ENCODE assay signal across 20 cellular contexts in genomic region chr5:172791291-172791690, GRCh38. TPM values are rescaled to one million over a fixed set of nuclear protein-coding genes. Genes with fewer than 3 reads are reported as not detected.
DNase-seq lines count a peak whose midpoint lies in the region; ATAC-seq, FAIRE-seq and TF ChIP-seq lines count a peak whose summit lies in the region.
"Had no signal": no experiment of that assay in that cellular context is flagged by ENCODE, and none has a peak within 500 bp of the region (broad histone marks: within the 10 kb centered on the region; RNA-seq: fewer than 3 reads in every experiment).

No MANE protein-coding gene starts in this region.

- no peak overlapping the region for H2BK120ac ChIP-seq in H1 (replicated peaks; ENCODE audit: low read depth, low read length)

- no peak overlapping the region for H4K5ac ChIP-seq in H1 (ENCODE audit: insufficient read length, low read depth, low read length)

- no peaks in the 10 kb centered on the region for H3K36me3 Mint-ChIP-seq in activated T-helper 1 cell treated with anti-CD3 and anti-CD28 coated beads, Interleukin-12 subunit alpha, Interleukin-12 subunit beta, Interleukin-2, Interleukin-4 antibody, amounts not matched to agents 30 ng/mL and 10 ng/mL and 1 ng/mL, durations not matched to agents 14 hours and 24 hours and 36 hours (ENCODE audit: low read depth)

- H3K27ac ChIP-seq in H1 (ENCODE audit: low read depth, low read length) (no peak overlapping the region), parathyroid adenoma (no peak overlapping the region), uterus (peak overlapping the region; percentile 92 to 97)
- H3K27ac ChIP-seq: pancreas had no signal

- H3K4me3 ChIP-seq in MG63 (no peak overlapping the region), H1 (ENCODE audit: extremely low read depth in 1 of 4, insufficient read depth in 2 of 4, low read depth in 3 of 4, low read length in 4 of 4) (no peak overlapping the region), parathyroid adenoma (ENCODE audit: low read depth, low read length) (no peak overlapping the region), uterus (no peak overlapping the region)
- H3K4me3 ChIP-seq: pancreas had no signal

- H3K4me1 ChIP-seq in H1 (replicated peaks in 1 of 4; ENCODE audit: control insufficient read depth in 3 of 4, insufficient read depth in 4 of 4, low read length in 3 of 4) (peaks cover 0 to 3% (median 0%) of the 10 kb centered on the region in 4 experiments; a peak in 4 of 7 replicates), parathyroid adenoma (peaks cover 9% of the 10 kb centered on the region), uterus (peaks cover 17 to 22% of the 10 kb centered on the region in 2 donors)
- H3K4me1 ChIP-seq: BE2C had no signal

- TF ChIP-seq RAD21 in H1 (IDR thresholded peaks at IDR 0.05 in 1 of 2, conservative IDR thresholded peaks at IDR 0.05 in 1 of 2; ENCODE audit: low read depth in 2 of 2, low read length in 2 of 2): no peak

- H3K23ac ChIP-seq in H1 (ENCODE audit: insufficient read length): no peak overlapping the region

- no peak overlapping the region for H3K27ac Mint-ChIP-seq in activated T-helper 1 cell treated with anti-CD3 and anti-CD28 coated beads, Interleukin-12 subunit alpha, Interleukin-12 subunit beta, Interleukin-2, Interleukin-4 antibody, amounts not matched to agents 30 ng/mL and 10 ng/mL and 1 ng/mL, durations not matched to agents 14 hours and 24 hours and 36 hours

- CTCF ChIA-PET in H1 (lab: Charles Lee; ENCODE audit: partially characterized antibody): interaction anchor here (0.8 to 1.7 kb wide), 5 partner anchors 9 to 78 kb away, joined by 3 to 6 read pairs (median 3); no protein-coding TSS in a partner anchor

- no peak overlapping the region for H2AK5ac ChIP-seq in H1 (ENCODE audit: low read depth, low read length)

- H3K9me3 ChIP-seq in MG63 (no peaks in the 10 kb centered on the region), H1 (ENCODE audit: insufficient read depth in 2 of 2, low read depth in 1 of 2, low read length in 1 of 2) (no peaks in the 10 kb centered on the region), parathyroid adenoma (ENCODE audit: control insufficient read depth, low read length) (no peaks in the 10 kb centered on the region), uterus (no peaks in the 10 kb centered on the region)
- H3K9me3 ChIP-seq: BE2C, pancreas had no signal

- no peaks in the 10 kb centered on the region for H3K36me3 ChIP-seq in MG63
- H3K36me3 ChIP-seq in H1 (ENCODE audit: control insufficient read depth in 2 of 4, insufficient read depth in 4 of 4, low read length in 3 of 4): no peaks in the 10 kb centered on the region
- H3K36me3 ChIP-seq in parathyroid adenoma (ENCODE audit: control insufficient read depth, insufficient read depth, low read length): no peaks in the 10 kb centered on the region
- no peaks in the 10 kb centered on the region for H3K36me3 ChIP-seq in uterus
- H3K36me3 ChIP-seq: BE2C, pancreas had no signal

- H3K23me2 ChIP-seq in H1 (ENCODE audit: low read depth, low read length): no peaks in the 10 kb centered on the region

- H2BK20ac ChIP-seq in H1 (ENCODE audit: low read length): no peak overlapping the region

- no peaks in the 10 kb centered on the region for H3K9me3 Mint-ChIP-seq in activated T-helper 1 cell treated with anti-CD3 and anti-CD28 coated beads, Interleukin-12 subunit alpha, Interleukin-12 subunit beta, Interleukin-2, Interleukin-4 antibody, amounts not matched to agents 30 ng/mL and 10 ng/mL and 1 ng/mL, durations not matched to agents 14 hours and 24 hours and 36 hours
- H3K9me3 Mint-ChIP-seq: central memory CD8-positive, alpha-beta T cell had no signal

- no peak overlapping the region for H3K56ac ChIP-seq in H1 (replicated peaks; ENCODE audit: insufficient read length, low read depth, low read length)

- no peaks in the 10 kb centered on the region for H4K20me1 ChIP-seq in H1 (replicated peaks in 1 of 2; ENCODE audit: control insufficient read depth in 1 of 2, insufficient read depth in 2 of 2, low read length in 2 of 2)

- no peak overlapping the region for H2AFZ ChIP-seq in H1 (ENCODE audit: low read length)
- peak overlapping the region; percentile 53 for H2AFZ ChIP-seq in parathyroid adenoma

- no peak for TF ChIP-seq POLR2A in H1 (IDR thresholded peaks at IDR 0.05; ENCODE audit: control extremely low read depth in 1 of 2, low read depth in 2 of 2, low read length in 2 of 2)
- TF ChIP-seq POLR2A in uterus (IDR thresholded peaks at IDR 0.05): no peak

- WGBS in H1 (ENCODE audit: extremely low coverage in 1 of 2, insufficient coverage in 1 of 2, insufficient read length in 1 of 2, insufficient replicate concordance in 2 of 2, low coverage in 1 of 2, low lambda C conversion rate in 2 of 2, missing lambda C conversion rate in 1 of 2), 2 experiments: 85% methylated on average over 5 of the region's 6 CpGs; no CpG with 5 or more reads in 1 of the 2 experiments

- H3K27me3 ChIP-seq in MG63: no peaks in the 10 kb centered on the region
- peaks cover 0 to 2% (median 0%) of the 10 kb centered on the region in 4 experiments; a peak in 1 of 7 replicates for H3K27me3 ChIP-seq in H1 (replicated peaks in 1 of 4; ENCODE audit: control insufficient read depth in 3 of 4, extremely low read depth in 1 of 4, insufficient read depth in 3 of 4, low read length in 3 of 4)
- no peaks in the 10 kb centered on the region for H3K27me3 ChIP-seq in parathyroid adenoma (ENCODE audit: control insufficient read depth, insufficient read depth, low read length)
- no peaks in the 10 kb centered on the region for H3K27me3 ChIP-seq in uterus
- H3K27me3 ChIP-seq: BE2C, pancreas had no signal

- H3K79me2 ChIP-seq in H1 (ENCODE audit: control insufficient read depth in 1 of 2, insufficient read depth in 2 of 2, low read length in 2 of 2) (no peaks in the 10 kb centered on the region), parathyroid adenoma (no peaks in the 10 kb centered on the region)

- H3K4me2 ChIP-seq in H1 (ENCODE audit: insufficient read depth in 1 of 2, low read depth in 2 of 2, low read length in 2 of 2): no peak overlapping the region
- H3K4me2 ChIP-seq in parathyroid adenoma (ENCODE audit: low read length): no peak overlapping the region

- TF ChIP-seq CTCF in H1 (IDR thresholded peaks at IDR 0.05; ENCODE audit: control extremely low read depth in 1 of 3, insufficient read depth in 1 of 3, low read depth in 1 of 3, low read length in 3 of 3) (no peak), parathyroid adenoma (IDR thresholded peaks at IDR 0.05) (no peak), uterus (IDR thresholded peaks at IDR 0.05) (no peak)

- no peak overlapping the region for H2BK5ac ChIP-seq in H1 (ENCODE audit: low read depth, low read length)

- 0 out of 2 replicates have a peak overlapping the region, but pooled peaks have one; percentile 12 for H2BK15ac ChIP-seq in H1 (ENCODE audit: low read length)

- H3K4me1 Mint-ChIP-seq in activated T-helper 1 cell treated with anti-CD3 and anti-CD28 coated beads, Interleukin-12 subunit alpha, Interleukin-12 subunit beta, Interleukin-2, Interleukin-4 antibody, amounts not matched to agents 30 ng/mL and 10 ng/mL and 1 ng/mL, durations not matched to agents 14 hours and 24 hours and 36 hours (ENCODE audit: low read depth): no peaks in the 10 kb centered on the region
- H3K4me1 Mint-ChIP-seq: central memory CD8-positive, alpha-beta T cell had no signal

- DNase-seq in MG63: peak; percentile 75
- no peak for DNase-seq in H1 (ENCODE audit: low read depth in 1 of 2, low spot score in 2 of 2)
- no peak for DNase-seq in uterus
- no peak for DNase-seq in activated T-helper 1 cell treated with anti-CD3 and anti-CD28 coated beads, Interleukin-12 subunit alpha, Interleukin-12 subunit beta, Interleukin-2, Interleukin-4 antibody, amounts not matched to agents 30 ng/mL and 10 ng/mL and 1 ng/mL, durations not matched to agents 14 hours and 24 hours and 36 hours (ENCODE audit: low spot score)
- no peak for DNase-seq in iPS-NIHi7 (ENCODE audit: extremely low spot score)
- DNase-seq: activated CD4-positive, alpha-beta T cell treated with anti-CD3 and anti-CD28 coated beads, Interleukin-2, amount 50 U/mL, for 48 hours; activated naive CD4-positive, alpha-beta T cell treated with Interleukin-2 at 50 U/mL for 16 hours; activated T-cell treated with anti-CD3 and anti-CD28 coated beads for 4 hours; BE2C; effector memory CD4-positive, alpha-beta T cell; NCI-H1417; NCI-H2171; pancreas; SIG-M5; small intestine; stimulated activated CD4-positive, alpha-beta T cell treated with anti-CD3 and anti-CD28 coated beads, Interleukin-4, amount 100 ng/mL, for 4 hours; T-helper 1 cell had no signal

- POLR2A ChIA-PET in H1 (lab: Charles Lee; ENCODE audit: partially characterized antibody): interaction anchor here (5.3 kb wide), 1 partner anchor 21 kb away, joined by 36 read pairs; the partner anchor contains the start of gene DUSP1

- 0 out of 2 replicates have a peak overlapping the region, but pooled peaks have one; percentile 42 for H4K8ac ChIP-seq in H1 (ENCODE audit: extremely low read depth, insufficient read depth, low read length)

- no peak for ATAC-seq in GM21529 (IDR thresholded peaks at IDR 0.05; ENCODE audit: unreplicated experiment)
- ATAC-seq: pancreas had no signal

- TF ChIP-seq EP300 in H1 (IDR thresholded peaks at IDR 0.05; ENCODE audit: borderline replicate concordance in 1 of 2, low read depth in 2 of 2, low read length in 2 of 2): no peak

- no peak overlapping the region for H3K4ac ChIP-seq in H1 (replicated peaks; ENCODE audit: insufficient read length, low read depth, low read length)

- no peak overlapping the region for H3K14ac ChIP-seq in H1 (ENCODE audit: insufficient read length)

- H3K79me1 ChIP-seq in H1 (ENCODE audit: low read depth, low read length): no peaks in the 10 kb centered on the region

- H3K27me3 Mint-ChIP-seq in activated T-helper 1 cell treated with anti-CD3 and anti-CD28 coated beads, Interleukin-12 subunit alpha, Interleukin-12 subunit beta, Interleukin-2, Interleukin-4 antibody, amounts not matched to agents 30 ng/mL and 10 ng/mL and 1 ng/mL, durations not matched to agents 14 hours and 24 hours and 36 hours (ENCODE audit: insufficient read depth): no peaks in the 10 kb centered on the region
- H3K27me3 Mint-ChIP-seq: central memory CD8-positive, alpha-beta T cell had no signal

- H3K9ac ChIP-seq in H1 (replicated peaks in 1 of 4; ENCODE audit: extremely low read depth in 1 of 4, low read depth in 3 of 4, low read length in 3 of 4): no peak overlapping the region
- H3K9ac ChIP-seq in parathyroid adenoma: no peak overlapping the region

- no peak for FAIRE-seq in H1 (lab: Jason Lieb, UNC)
- FAIRE-seq: pancreas, small intestine had no signal

- H3K18ac ChIP-seq in H1 (ENCODE audit: extremely low read depth, low read length): no peak overlapping the region

- no peak overlapping the region for H2BK12ac ChIP-seq in H1 (ENCODE audit: low read depth, low read length)

- no peak overlapping the region for H3K4me3 Mint-ChIP-seq in activated T-helper 1 cell treated with anti-CD3 and anti-CD28 coated beads, Interleukin-12 subunit alpha, Interleukin-12 subunit beta, Interleukin-2, Interleukin-4 antibody, amounts not matched to agents 30 ng/mL and 10 ng/mL and 1 ng/mL, durations not matched to agents 14 hours and 24 hours and 36 hours
- H3K4me3 Mint-ChIP-seq: central memory CD8-positive, alpha-beta T cell had no signal

- no peak overlapping the region for H4K91ac ChIP-seq in H1 (replicated peaks; ENCODE audit: insufficient read length, low read length)

- intact Hi-C loops in uterus (cut with DNase I; ENCODE audit: low total_unique reads): no loop called here
- intact Hi-C loops in activated T-helper 1 cell treated with anti-CD3 and anti-CD28 coated beads, Interleukin-12 subunit alpha, Interleukin-12 subunit beta, Interleukin-2, Interleukin-4 antibody, amounts not matched to agents 30 ng/mL and 10 ng/mL and 1 ng/mL, durations not matched to agents 14 hours and 24 hours and 36 hours (cut with micrococcal nuclease): no loop called here

RNA-seq across cellular contexts. Expression of gene DUSP1, which starts 20.3 kb away (rescaled TPM):
- 80.6 and 99.2 TPM in 2 replicates for total RNA-seq in MG63 (2014; rRNA removed; shearing (Covaris generic); ENCODE audit: low replicate concordance)
- 6.5 and 8.6 TPM in 2 replicates for total RNA-seq in H1 (2021; fragmentation: NEBNext Ultra II Directional; extraction: Animal tissue kit (Norgen Biotek cat#: 25700))
- polyA plus RNA-seq in H1 (2011; rRNA removed): 11.4 and 11.7 TPM in 2 replicates
- 11.3 TPM for polyA plus RNA-seq in H1 (2011; cell fraction: cytosol; rRNA removed)
- polyA plus RNA-seq in H1 (2011; cell fraction: nucleus; rRNA removed): 15.3 TPM
- 6.9 to 8.1 TPM (median 7.2 TPM) in 4 replicates for polyA plus RNA-seq in H1 (2012, experiment 1 of 2)
- 7.6 TPM for polyA plus RNA-seq in H1 (2012, experiment 2 of 2)
- 3.2 TPM for polyA plus RNA-seq in H1 (2013, experiment 1 of 2)
- polyA plus RNA-seq in H1 (2013, experiment 2 of 2): 2.9 TPM
- 17.6 and 18.7 TPM in 2 replicates for polyA minus RNA-seq in H1 (2011; rRNA and poly(A)+ RNA removed)
- polyA minus RNA-seq in H1 (2011; cell fraction: cytosol; rRNA and poly(A)+ RNA removed): 10.2 TPM
- 47.4 TPM for polyA minus RNA-seq in H1 (2011; cell fraction: nucleus; rRNA and poly(A)+ RNA removed)
- 1,000 to 10,000 TPM in 1 of 4 donors, 100 to 1,000 TPM in 3; 189 to 2,046 (median 515) TPM for total RNA-seq in uterus
- total RNA-seq in activated T-helper 1 cell treated with anti-CD3 and anti-CD28 coated beads, Interleukin-12 subunit alpha, Interleukin-12 subunit beta, Interleukin-2, Interleukin-4 antibody, amounts not matched to agents 30 ng/mL and 10 ng/mL and 1 ng/mL, durations not matched to agents 14 hours and 24 hours and 36 hours: 11.9 and 12.5 TPM in 2 replicates

RNA-seq across cellular contexts. Expression of gene ERGIC1, which starts 42.8 kb away (rescaled TPM):
- total RNA-seq in MG63 (2014; rRNA removed; shearing (Covaris generic); ENCODE audit: low replicate concordance): 65.6 and 98.8 TPM in 2 replicates
- 95.3 and 96.1 TPM in 2 replicates for total RNA-seq in H1 (2021; fragmentation: NEBNext Ultra II Directional; extraction: Animal tissue kit (Norgen Biotek cat#: 25700))
- 106 and 119 TPM in 2 replicates for polyA plus RNA-seq in H1 (2011; rRNA removed)
- polyA plus RNA-seq in H1 (2011; cell fraction: cytosol; rRNA removed): 98.1 TPM
- 111 TPM for polyA plus RNA-seq in H1 (2011; cell fraction: nucleus; rRNA removed)
- polyA plus RNA-seq in H1 (2012, experiment 1 of 2): 66.7 to 101 TPM (median 89.0 TPM) in 4 replicates
- 62.7 TPM for polyA plus RNA-seq in H1 (2012, experiment 2 of 2)
- 77.6 TPM for polyA plus RNA-seq in H1 (2013, experiment 1 of 2)
- 91.5 TPM for polyA plus RNA-seq in H1 (2013, experiment 2 of 2)
- polyA minus RNA-seq in H1 (2011; rRNA and poly(A)+ RNA removed): 164 and 223 TPM in 2 replicates
- 56.1 TPM for polyA minus RNA-seq in H1 (2011; cell fraction: cytosol; rRNA and poly(A)+ RNA removed)
- polyA minus RNA-seq in H1 (2011; cell fraction: nucleus; rRNA and poly(A)+ RNA removed): 85.4 TPM
- 100 to 1,000 TPM in 1 of 4 donors, 10 to 100 TPM in 3; 34.8 to 130 (median 67.7) TPM for total RNA-seq in uterus
- 47.4 and 47.9 TPM in 2 replicates for total RNA-seq in activated T-helper 1 cell treated with anti-CD3 and anti-CD28 coated beads, Interleukin-12 subunit alpha, Interleukin-12 subunit beta, Interleukin-2, Interleukin-4 antibody, amounts not matched to agents 30 ng/mL and 10 ng/mL and 1 ng/mL, durations not matched to agents 14 hours and 24 hours and 36 hours

Comparison
In these comparisons a context has a peak if more than half of its experiments do, and no peak if none do; other contexts are left out.
1. H3K27ac ChIP-seq: peak in uterus (2 of 2); none in H1 (single experiment) and parathyroid adenoma (single experiment).